Comparison of ENCODE assay signal across 9 cellular contexts in genomic region chr1:41362357-41362721, GRCh38. TPM values are rescaled to one million over a fixed set of nuclear protein-coding genes. Genes with fewer than 3 reads are reported as not detected.
DNase-seq lines count a peak whose midpoint lies in the region; ATAC-seq and TF ChIP-seq lines count a peak whose summit lies in the region.
"Had no signal": no experiment of that assay in that cellular context is flagged by ENCODE, and none has a peak within 500 bp of the region (broad histone marks: within the 10 kb centered on the region; RNA-seq: fewer than 3 reads in every experiment).

No MANE protein-coding gene starts in this region.

- TF ChIP-seq CTCF in BE2C (IDR thresholded peaks at IDR 0.05; ENCODE audit: low read depth, low read length) (no peak), dorsolateral prefrontal cortex (IDR thresholded peaks at IDR 0.05 in 54 of 56, conservative IDR thresholded peaks at IDR 0.05 in 2 of 56; ENCODE audit: low read depth in 1 of 56, partially characterized antibody in 56 of 56) (no peak)

- no peaks in the 10 kb centered on the region for H3K36me3 ChIP-seq in BE2C
- no peaks in the 10 kb centered on the region for H3K36me3 ChIP-seq in HAP-1 (replicated peaks)
- no peaks in the 10 kb centered on the region for H3K36me3 ChIP-seq in neuron (ENCODE audit: insufficient read depth, low read length)

- peaks cover 6% of the 10 kb centered on the region; the same call in 1 of the 2 replicates for H3K27me3 ChIP-seq in BE2C
- H3K27me3 ChIP-seq in HAP-1 (ENCODE audit: low read depth): no peaks in the 10 kb centered on the region
- peaks cover 0 to 3% (median 0%) of the 10 kb centered on the region in 45 donors for H3K27me3 ChIP-seq in dorsolateral prefrontal cortex
- peaks cover 48% of the 10 kb centered on the region for H3K27me3 ChIP-seq in neuron (ENCODE audit: insufficient read depth, low read length)

- H3K9me3 ChIP-seq in BE2C (no peaks in the 10 kb centered on the region), HAP-1 (no peaks in the 10 kb centered on the region), neuron (ENCODE audit: low read length) (no peaks in the 10 kb centered on the region)

- H3K27ac ChIP-seq in dorsolateral prefrontal cortex: peak overlapping the region in 28 of 59 donors; percentile 11 to 83 (median 54)

- ATAC-seq in GM21367 (IDR thresholded peaks at IDR 0.05; ENCODE audit: unreplicated experiment): no peak

- H3K4me1 ChIP-seq in BE2C (peaks cover 16% of the 10 kb centered on the region), HAP-1 (peaks cover 15% of the 10 kb centered on the region), neuron (ENCODE audit: insufficient read depth, low read length) (peaks cover 9% of the 10 kb centered on the region)

- in situ Hi-C loops in HAP-1 (cut with MboI; ENCODE audit: low sequenced_read_pairs): no loop called here

- DNase-seq in BE2C: no peak
- peak in 1 of 2 experiments; percentile 24 for DNase-seq in HAP-1 (ENCODE audit: low spot score in 2 of 2)
- DNase-seq in dorsolateral prefrontal cortex: peak in 1 of 10 donors; percentile 36
- no peak for DNase-seq in iPS-NIHi7 (ENCODE audit: extremely low spot score)
- DNase-seq in T-helper 9 cell: no peak
- DNase-seq in NCI-H1048 (lab: John Stamatoyannopoulos, UW): no peak
- DNase-seq: NCI-H2107 had no signal

- H2AFZ ChIP-seq in neuron (ENCODE audit: low read depth, low read length): peak overlapping the region; percentile 39

- H3K4me3 ChIP-seq in BE2C (ENCODE audit: low read depth, low read length) (peak overlapping the region; percentile 43), HAP-1 (peak overlapping the region; percentile 36), dorsolateral prefrontal cortex (peak overlapping the region; percentile 54 to 85 (median 72)), neuron (ENCODE audit: low read length) (peak overlapping the region; percentile 46)

- intact Hi-C loops in dorsolateral prefrontal cortex (cut with DNase I): loop anchor here (2.0 to 5.0 kb wide), 2 partner anchors 54 to 55 kb away; no protein-coding TSS in a partner anchor

RNA-seq across cellular contexts. Expression of gene FOXO6, which starts 1.1 kb away (rescaled TPM):
- 29.1 TPM for polyA plus RNA-seq in BE2C (2012; ENCODE audit: insufficient read depth, insufficient read length, low read depth)
- total RNA-seq in dorsolateral prefrontal cortex: 1 to 10 TPM; 1.7 to 8.3 (median 3.8) TPM
